In the genomic region with DNA sequence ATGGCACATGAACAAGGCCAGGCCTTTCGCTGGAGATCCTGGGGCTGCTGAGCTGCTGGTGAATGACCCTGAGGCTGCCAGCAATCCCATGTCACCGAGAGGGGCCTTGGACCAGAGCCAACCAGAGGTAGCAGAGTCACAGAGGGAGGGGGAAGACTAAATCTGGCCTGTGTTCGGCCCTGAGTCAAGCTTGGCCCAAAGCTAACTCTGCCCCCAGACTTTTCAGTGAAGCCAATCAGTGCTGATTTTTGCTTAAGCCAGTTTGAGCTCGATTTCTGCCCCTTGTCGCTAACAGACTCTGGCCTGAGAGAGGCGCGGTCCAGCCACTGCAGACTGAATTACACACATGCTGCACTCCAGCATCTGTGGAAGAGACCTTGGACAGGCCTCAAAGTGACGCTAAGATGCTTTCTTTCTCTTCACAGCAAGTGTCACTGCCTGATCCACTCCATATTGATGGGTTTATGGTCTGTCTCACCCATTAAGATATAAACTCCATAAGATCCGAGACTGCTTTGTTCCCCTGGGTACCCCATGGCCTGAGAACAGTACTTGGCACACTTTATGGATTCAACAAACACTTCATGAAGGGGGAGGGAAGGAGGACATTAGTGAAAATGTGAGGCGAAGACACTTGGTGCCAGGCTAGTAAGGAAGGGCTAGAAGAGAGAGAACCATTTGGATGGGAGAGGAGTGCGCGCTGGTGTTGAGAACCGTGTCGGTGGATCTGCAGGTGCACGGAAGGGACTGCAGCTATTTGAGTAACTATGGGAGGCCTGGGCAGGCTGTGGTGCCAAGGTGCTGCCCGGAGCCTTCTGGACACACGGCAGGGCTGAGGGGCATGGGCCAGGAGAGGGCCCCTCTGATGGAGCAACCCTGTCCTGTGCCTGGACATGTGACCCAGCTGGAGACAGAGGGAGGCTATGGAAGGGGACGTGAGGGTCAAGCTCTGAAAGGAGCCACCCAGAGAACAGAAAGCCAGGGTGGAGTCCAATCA, we compare ENCODE assay signal across 9 cellular contexts. TPM values are rescaled to one million over a fixed set of nuclear protein-coding genes. Genes with fewer than 3 reads are reported as not detected.
DNase-seq lines count a peak whose midpoint lies in the region; ATAC-seq and TF ChIP-seq lines count a peak whose summit lies in the region.
"Had no signal": no experiment of that assay in that cellular context is flagged by ENCODE, and none has a peak within 500 bp of the region (broad histone marks: within the 10 kb centered on the region; RNA-seq: fewer than 3 reads in every experiment).

No MANE protein-coding gene starts in this region.

- H3K4me1 Mint-ChIP-seq in mesothelial cell of epicardium = peaks cover 46% of the 10 kb centered on the region

- no peaks in the 10 kb centered on the region for H3K9me3 Mint-ChIP-seq in mesothelial cell of epicardium

- no peak overlapping the region for H3K4me3 Mint-ChIP-seq in mesothelial cell of epicardium

- TF ChIP-seq CTCF in BE2C (IDR thresholded peaks at IDR 0.05; ENCODE audit: low read depth, low read length) (no peak), mesothelial cell of epicardium (IDR thresholded peaks at IDR 0.05; ENCODE audit: unreplicated experiment) (no peak)

- H3K27me3 ChIP-seq in BE2C = no peaks in the 10 kb centered on the region

- H3K27ac ChIP-seq in caudate nucleus (ENCODE audit: low read depth, low read length) = peak overlapping the region; percentile 48

- peak overlapping the region; percentile 47 for H3K27ac Mint-ChIP-seq in mesothelial cell of epicardium

- ATAC-seq in GM18517 (IDR thresholded peaks at IDR 0.05; ENCODE audit: unreplicated experiment) (no peak), HG02973 (IDR thresholded peaks at IDR 0.05; ENCODE audit: unreplicated experiment) (no peak)

- peaks cover 31% of the 10 kb centered on the region for H3K4me1 ChIP-seq in BE2C

- H3K27me3 Mint-ChIP-seq in mesothelial cell of epicardium (ENCODE audit: low read depth) = no peaks in the 10 kb centered on the region

- DNase-seq in BE2C (peak; percentile 93), NCI-H187 treated with DMSO at 0.1 percent for 48 hours (lab: John Stamatoyannopoulos, UW) (peak; percentile 37), caudate nucleus (lab: John Stamatoyannopoulos, UW) (peak in 9 of 61 donors; percentile 14 to 66 (median 24)), mesothelial cell of epicardium (ENCODE audit: low spot score in 2 of 2, unreplicated experiment in 2 of 2) (no peak), D341Med (ENCODE audit: low spot score) (no peak), Kasumi-1 (lab: John Stamatoyannopoulos, UW) (no peak)
- DNase-seq: OCI-M1 had no signal

- H3K9me3 ChIP-seq in BE2C = no peaks in the 10 kb centered on the region

- H3K36me3 ChIP-seq in BE2C = no peaks in the 10 kb centered on the region

- no peaks in the 10 kb centered on the region for H3K36me3 Mint-ChIP-seq in mesothelial cell of epicardium

- no peak overlapping the region for H3K4me3 ChIP-seq in BE2C (ENCODE audit: low read depth, low read length)

RNA-seq across cellular contexts. Expression of a gene that starts 17.6 kb away (rescaled TPM):
- polyA plus RNA-seq in BE2C (2012; ENCODE audit: insufficient read depth, insufficient read length, low read depth) = 210 TPM
- 83.3 to 89.8 TPM (median 87.2 TPM) in 3 replicates for total RNA-seq in mesothelial cell of epicardium

RNA-seq across cellular contexts. Expression of a gene that starts 46.2 kb away (rescaled TPM):
- 3.5 TPM for polyA plus RNA-seq in BE2C (2012; ENCODE audit: insufficient read depth, insufficient read length, low read depth)
- 16.2 to 17.2 TPM (median 16.7 TPM) in 3 replicates for total RNA-seq in mesothelial cell of epicardium

RNA-seq across cellular contexts. Expression of a gene that starts 55.6 kb away (rescaled TPM):
- 0.68 TPM for polyA plus RNA-seq in BE2C (2012; ENCODE audit: insufficient read depth, insufficient read length, low read depth)
- total RNA-seq in mesothelial cell of epicardium = 11.0 to 12.3 TPM (median 11.0 TPM) in 3 replicates

RNA-seq across cellular contexts. Expression of a gene that starts 56.7 kb away (rescaled TPM):
- 1,009 TPM for polyA plus RNA-seq in BE2C (2012; ENCODE audit: insufficient read depth, insufficient read length, low read depth)
- 229 to 235 TPM (median 233 TPM) in 3 replicates for total RNA-seq in mesothelial cell of epicardium

Comparison
In these comparisons a context has a peak if more than half of its experiments do, and no peak if none do; other contexts are left out.
1. DNase-seq: peak in BE2C (single experiment) and NCI-H187 treated with DMSO at 0.1 percent for 48 hours (single experiment); none in mesothelial cell of epicardium (0 of 2), D341Med (single experiment) and Kasumi-1 (0 of 2).